In the genomic region with DNA sequence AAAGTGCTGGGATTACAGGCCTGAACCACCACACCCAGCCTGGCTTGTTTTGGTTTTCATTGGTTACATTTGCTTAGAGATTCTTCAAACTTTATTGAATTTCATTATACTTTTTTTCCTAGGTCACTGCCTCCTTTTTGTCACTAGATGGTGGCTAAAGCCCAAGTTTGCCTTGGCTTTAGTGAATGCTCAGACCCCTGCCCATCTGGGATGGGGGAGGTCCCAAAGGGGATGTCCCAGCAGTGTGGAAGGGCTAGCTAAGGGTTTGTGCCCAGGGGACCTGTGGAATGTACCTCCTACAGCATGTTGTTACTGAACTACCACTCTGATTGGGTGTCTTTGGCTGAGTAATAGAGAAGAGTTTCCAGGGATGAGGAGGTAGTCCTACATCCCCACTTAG, we compare ENCODE assay signal across 1 cellular context.
TF ChIP-seq lines count a peak whose summit lies in the region.

No MANE protein-coding gene starts in this region.

TF ChIP-seq in HepG2, 621 proteins besides CTCF, POLR2A, EP300 and RAD21 (continued from another document):
- TF ChIP-seq HINFP (CRISPR knock-in tag; IDR thresholded peaks at IDR 0.05; ENCODE audit: low read depth) (no peak), ZNF598 (CRISPR knock-in tag; IDR thresholded peaks at IDR 0.05; ENCODE audit: borderline replicate concordance) (no peak), ATM (IDR thresholded peaks at IDR 0.05; ENCODE audit: borderline replicate concordance) (no peak), ZBTB14 (CRISPR knock-in tag; IDR thresholded peaks at IDR 0.05) (no peak)
- TF ChIP-seq, protein P1, sequence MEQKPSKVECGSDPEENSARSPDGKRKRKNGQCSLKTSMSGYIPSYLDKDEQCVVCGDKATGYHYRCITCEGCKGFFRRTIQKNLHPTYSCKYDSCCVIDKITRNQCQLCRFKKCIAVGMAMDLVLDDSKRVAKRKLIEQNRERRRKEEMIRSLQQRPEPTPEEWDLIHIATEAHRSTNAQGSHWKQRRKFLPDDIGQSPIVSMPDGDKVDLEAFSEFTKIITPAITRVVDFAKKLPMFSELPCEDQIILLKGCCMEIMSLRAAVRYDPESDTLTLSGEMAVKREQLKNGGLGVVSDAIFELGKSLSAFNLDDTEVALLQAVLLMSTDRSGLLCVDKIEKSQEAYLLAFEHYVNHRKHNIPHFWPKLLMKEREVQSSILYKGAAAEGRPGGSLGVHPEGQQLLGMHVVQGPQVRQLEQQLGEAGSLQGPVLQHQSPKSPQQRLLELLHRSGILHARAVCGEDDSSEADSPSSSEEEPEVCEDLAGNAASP (CRISPR knock-in tag; IDR thresholded peaks at IDR 0.05; ENCODE audit: borderline replicate concordance): no peak
- TF ChIP-seq, protein P2, sequence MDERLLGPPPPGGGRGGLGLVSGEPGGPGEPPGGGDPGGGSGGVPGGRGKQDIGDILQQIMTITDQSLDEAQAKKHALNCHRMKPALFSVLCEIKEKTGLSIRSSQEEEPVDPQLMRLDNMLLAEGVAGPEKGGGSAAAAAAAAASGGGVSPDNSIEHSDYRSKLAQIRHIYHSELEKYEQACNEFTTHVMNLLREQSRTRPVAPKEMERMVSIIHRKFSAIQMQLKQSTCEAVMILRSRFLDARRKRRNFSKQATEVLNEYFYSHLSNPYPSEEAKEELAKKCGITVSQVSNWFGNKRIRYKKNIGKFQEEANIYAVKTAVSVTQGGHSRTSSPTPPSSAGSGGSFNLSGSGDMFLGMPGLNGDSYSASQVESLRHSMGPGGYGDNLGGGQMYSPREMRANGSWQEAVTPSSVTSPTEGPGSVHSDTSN (CRISPR knock-in tag; IDR thresholded peaks at IDR 0.05): no peak
TF ChIP-seq in HepG2: peak in this region for 0.
